10 cellular contexts compared by ENCODE assay signal in genomic region chr2:16546128-16546754, GRCh38.
A peak's percentile ranks its signal among the peaks of the same experiment; 100 is the strongest.
DNase-seq lines count a peak whose midpoint lies in the region; ATAC-seq and TF ChIP-seq lines count a peak whose summit lies in the region.
"Had no signal": no experiment of that assay in that cellular context is flagged by ENCODE, and none has a peak within 500 bp of the region (broad histone marks: within the 10 kb centered on the region; RNA-seq: fewer than 3 reads in every experiment).

No MANE protein-coding gene starts in this region.

- peak; percentile 30 for DNase-seq in activated naive CD4-positive, alpha-beta T cell treated with anti-CD3 and anti-CD28 coated beads, Interleukin-2, amount 10 ng/mL, durations not matched to agents 7 days and 5 days
- no peak for DNase-seq in activated naive CD4-positive, alpha-beta T cell treated with anti-CD3 and anti-CD28 coated beads, Interleukin-2, amount 50 U/mL, for 16 hours
- peak; percentile 44 for DNase-seq in SK-MEL-5 (ENCODE audit: low read depth, low spot score)
- peak; percentile 27 for DNase-seq in glomerular endothelial cell (ENCODE audit: extremely low read depth, low read depth, low spot score)
- DNase-seq in upper lobe of left lung: no peak
- no peak for DNase-seq in aorta
- DNase-seq: NCI-H1417, uterus had no signal

- peaks cover 0 to 6% (median 2%) of the 10 kb centered on the region in 4 donors for H3K36me3 ChIP-seq in upper lobe of left lung
- peaks cover under 1% of the 10 kb centered on the region in 2 donors for H3K36me3 ChIP-seq in aorta (ENCODE audit: control insufficient read depth in 1 of 2, insufficient read depth in 2 of 2, low read length in 1 of 2)
- H3K36me3 ChIP-seq: uterus had no signal

- H3K4me1 ChIP-seq in upper lobe of left lung (no peaks in the 10 kb centered on the region), aorta (ENCODE audit: control insufficient read depth in 1 of 2, insufficient read depth in 2 of 2, low read length in 2 of 2) (no peaks in the 10 kb centered on the region)
- H3K4me1 ChIP-seq: uterus had no signal

- 60 to 63% methylated on average over 2 of the region's 2 CpGs for WGBS in upper lobe of left lung, 2 donors
- WGBS in aorta, 2 donors: 51 to 60% methylated on average over 2 of the region's 2 CpGs

- H3K27me3 ChIP-seq in upper lobe of left lung: no peaks in the 10 kb centered on the region
- H3K27me3 ChIP-seq in aorta (ENCODE audit: control insufficient read depth in 1 of 2, insufficient read depth in 2 of 2, low read length in 1 of 2): peaks cover 0 to 2% of the 10 kb centered on the region in 2 donors

- CTCF ChIA-PET in activated naive CD4-positive, alpha-beta T cell treated with anti-CD3 and anti-CD28 coated beads, Interleukin-2, amount 10 ng/mL, durations not matched to agents 7 days and 5 days (lab: Charles Lee): no interaction called here

- H3K4me3 ChIP-seq in upper lobe of left lung: no peak overlapping the region
- H3K4me3 ChIP-seq in aorta (ENCODE audit: low read length in 2 of 2): no peak overlapping the region
- H3K4me3 ChIP-seq: uterus had no signal

- H3K27ac ChIP-seq in upper lobe of left lung (no peak overlapping the region), aorta (ENCODE audit: low read depth in 1 of 2, low read length in 2 of 2) (no peak overlapping the region)
- H3K27ac ChIP-seq: uterus had no signal

- no peaks in the 10 kb centered on the region for H3K9me3 Mint-ChIP-seq in activated naive CD4-positive, alpha-beta T cell treated with anti-CD3 and anti-CD28 coated beads, Interleukin-2, amount 10 ng/mL, durations not matched to agents 7 days and 5 days

- no peak overlapping the region for H3K27ac Mint-ChIP-seq in activated naive CD4-positive, alpha-beta T cell treated with anti-CD3 and anti-CD28 coated beads, Interleukin-2, amount 10 ng/mL, durations not matched to agents 7 days and 5 days

- no peak for TF ChIP-seq EP300 in upper lobe of left lung (IDR thresholded peaks at IDR 0.05)

- H3K36me3 Mint-ChIP-seq in activated naive CD4-positive, alpha-beta T cell treated with anti-CD3 and anti-CD28 coated beads, Interleukin-2, amount 10 ng/mL, durations not matched to agents 7 days and 5 days: no peaks in the 10 kb centered on the region

- H3K4me3 Mint-ChIP-seq in activated naive CD4-positive, alpha-beta T cell treated with anti-CD3 and anti-CD28 coated beads, Interleukin-2, amount 10 ng/mL, durations not matched to agents 7 days and 5 days: no peak overlapping the region

- intact Hi-C loops in aorta (cut with DNase I): no loop called here

- no peak for TF ChIP-seq POLR2A in upper lobe of left lung (IDR thresholded peaks at IDR 0.05)

- no peaks in the 10 kb centered on the region for H3K27me3 Mint-ChIP-seq in activated naive CD4-positive, alpha-beta T cell treated with anti-CD3 and anti-CD28 coated beads, Interleukin-2, amount 10 ng/mL, durations not matched to agents 7 days and 5 days

- in situ Hi-C loops in SK-MEL-5 (cut with HindIII; ENCODE audit: low pct_unique_long_range_greater_than_20kb, low sequenced_read_pairs): no loop called here

- ATAC-seq in upper lobe of left lung (ENCODE audit: low FRiP score in 2 of 2) (peak; percentile 45 to 59), HG03378 (IDR thresholded peaks at IDR 0.05; ENCODE audit: unreplicated experiment) (no peak), aorta (ENCODE audit: low FRiP score) (no peak), GM21619 (IDR thresholded peaks at IDR 0.05; ENCODE audit: unreplicated experiment) (no peak)

- H3K9me3 ChIP-seq in upper lobe of left lung (no peaks in the 10 kb centered on the region), aorta (ENCODE audit: control insufficient read depth, low read length) (no peaks in the 10 kb centered on the region)
- H3K9me3 ChIP-seq: uterus had no signal

- no peak for TF ChIP-seq CTCF in upper lobe of left lung (IDR thresholded peaks at IDR 0.05)

- H3K4me1 Mint-ChIP-seq in activated naive CD4-positive, alpha-beta T cell treated with anti-CD3 and anti-CD28 coated beads, Interleukin-2, amount 10 ng/mL, durations not matched to agents 7 days and 5 days: no peaks in the 10 kb centered on the region

Comparison
In these comparisons a context has a peak if more than half of its experiments do, and no peak if none do; other contexts are left out.
1. DNase-seq: peak in activated naive CD4-positive, alpha-beta T cell treated with anti-CD3 and anti-CD28 coated beads, Interleukin-2, amount 10 ng/mL, durations not matched to agents 7 days and 5 days (single experiment), SK-MEL-5 (single experiment) and glomerular endothelial cell (single experiment); none in activated naive CD4-positive, alpha-beta T cell treated with anti-CD3 and anti-CD28 coated beads, Interleukin-2, amount 50 U/mL, for 16 hours (single experiment), upper lobe of left lung (0 of 2) and aorta (0 of 2).
2. ATAC-seq: peak in upper lobe of left lung (2 of 2); none in HG03378 (single experiment), aorta (single experiment) and GM21619 (single experiment).